1 cellular context compared by ENCODE assay signal in genomic region chr15:59255647-59256380, GRCh38.
A peak's percentile ranks its signal among the peaks of the same experiment; 100 is the strongest.
TF ChIP-seq lines count a peak whose summit lies in the region.

No MANE protein-coding gene starts in this region.

TF ChIP-seq in HepG2, 621 proteins besides CTCF, POLR2A, EP300 and RAD21 (continued from another document and continues in another):
- TF ChIP-seq SKIL (CRISPR knock-in tag; IDR thresholded peaks at IDR 0.05; ENCODE audit: borderline replicate concordance) = no peak
- TF ChIP-seq HDAC1 (CRISPR knock-in tag; IDR thresholded peaks at IDR 0.05) = peak; percentile 33; the same call in 1 of the 2 replicates
- 0 out of 2 replicates have a peak, but pooled peaks have one; percentile 38 for TF ChIP-seq MEIS1 (CRISPR knock-in tag; IDR thresholded peaks at IDR 0.05; ENCODE audit: borderline replicate concordance)
- TF ChIP-seq NCOR1 (IDR thresholded peaks at IDR 0.05; ENCODE audit: borderline replicate concordance, low read length) = peak; percentile 53; the same call in 1 of the 2 replicates
- TF ChIP-seq ZNF629 (CRISPR knock-in tag; conservative IDR thresholded peaks at IDR 0.05) = 0 out of 2 replicates have a peak, but pooled peaks have one; percentile 9
- TF ChIP-seq KLF9 (CRISPR knock-in tag; IDR thresholded peaks at IDR 0.05; ENCODE audit: low read depth) = 0 out of 2 replicates have a peak, but pooled peaks have one; percentile 55
- TF ChIP-seq ARID3A (IDR thresholded peaks at IDR 0.05; ENCODE audit: low read depth, low read length) = peak; percentile 88
- TF ChIP-seq BCL6 (CRISPR knock-in tag; IDR thresholded peaks at IDR 0.05) = peak; percentile 41
- no peak for TF ChIP-seq ZNF513 (CRISPR knock-in tag; conservative IDR thresholded peaks at IDR 0.05)
- peak; percentile 90 for TF ChIP-seq CEBPG (CRISPR knock-in tag; IDR thresholded peaks at IDR 0.05)
- no peak for TF ChIP-seq MXD3 (CRISPR knock-in tag; IDR thresholded peaks at IDR 0.05)
- TF ChIP-seq ELF3 (CRISPR knock-in tag; IDR thresholded peaks at IDR 0.05) = 0 out of 2 replicates have a peak, but pooled peaks have one; percentile 57
- 0 out of 2 replicates have a peak, but pooled peaks have one; percentile 46 for TF ChIP-seq ZNF205 (CRISPR knock-in tag; IDR thresholded peaks at IDR 0.05)
- peak; percentile 22; the same call in 1 of the 2 replicates for TF ChIP-seq MEIS2 (CRISPR knock-in tag; IDR thresholded peaks at IDR 0.05)
- no peak for TF ChIP-seq MTF2 (CRISPR knock-in tag; IDR thresholded peaks at IDR 0.05; ENCODE audit: borderline replicate concordance)
- TF ChIP-seq NKX3-1 (CRISPR knock-in tag; IDR thresholded peaks at IDR 0.05) = 0 out of 2 replicates have a peak, but pooled peaks have one; percentile 25
- TF ChIP-seq HCFC1 (IDR thresholded peaks at IDR 0.05; ENCODE audit: low read depth, low read length) = no peak
- TF ChIP-seq PRDM15 (CRISPR knock-in tag; IDR thresholded peaks at IDR 0.05) = 0 out of 2 replicates have a peak, but pooled peaks have one; percentile 9
- peak; percentile 35; the same call in 1 of the 2 replicates for TF ChIP-seq ETV5 (CRISPR knock-in tag; IDR thresholded peaks at IDR 0.05; ENCODE audit: borderline replicate concordance)
- no peak for TF ChIP-seq NR2F6 (IDR thresholded peaks at IDR 0.05)
- TF ChIP-seq NR2F6 (CRISPR knock-in tag; IDR thresholded peaks at IDR 0.05) = 0 out of 2 replicates have a peak, but pooled peaks have one; percentile 37
- 0 out of 2 replicates have a peak, but pooled peaks have one; percentile 29 for TF ChIP-seq POGK (CRISPR knock-in tag; conservative IDR thresholded peaks at IDR 0.05)
- TF ChIP-seq ZHX1 (CRISPR knock-in tag; IDR thresholded peaks at IDR 0.05; ENCODE audit: low read depth) = peak; percentile 46; the same call in 1 of the 2 replicates
- TF ChIP-seq GABPB1 (CRISPR knock-in tag; IDR thresholded peaks at IDR 0.05) = 0 out of 2 replicates have a peak, but pooled peaks have one; percentile 24
- no peak for TF ChIP-seq ZNF781 (CRISPR knock-in tag; IDR thresholded peaks at IDR 0.05; ENCODE audit: borderline replicate concordance, not compliant biosample characterization)
- TF ChIP-seq HMGA1 (CRISPR knock-in tag; conservative IDR thresholded peaks at IDR 0.05) = no peak
- 0 out of 2 replicates have a peak, but pooled peaks have one; percentile 30 for TF ChIP-seq ZBTB37 (CRISPR knock-in tag; IDR thresholded peaks at IDR 0.05)
- TF ChIP-seq ONECUT2 (CRISPR knock-in tag; IDR thresholded peaks at IDR 0.05) = peak; percentile 97
- TF ChIP-seq ATF3 (CRISPR knock-in tag; IDR thresholded peaks at IDR 0.05) = peak; percentile 48; the same call in 1 of the 2 replicates
- TF ChIP-seq PHF21A (CRISPR knock-in tag; IDR thresholded peaks at IDR 0.05) = no peak
- no peak for TF ChIP-seq PRDM10 (CRISPR knock-in tag; IDR thresholded peaks at IDR 0.05; ENCODE audit: low read depth)
- 0 out of 2 replicates have a peak, but pooled peaks have one; percentile 51 for TF ChIP-seq IRF2 (CRISPR knock-in tag; IDR thresholded peaks at IDR 0.05)
- peak; percentile 92 for TF ChIP-seq CEBPB (IDR thresholded peaks at IDR 0.05; ENCODE audit: borderline replicate concordance, low read depth, low read length)
- TF ChIP-seq ZBTB8A (CRISPR knock-in tag; IDR thresholded peaks at IDR 0.05; ENCODE audit: borderline replicate concordance, low read depth) = no peak
- TF ChIP-seq JUND (CRISPR knock-in tag; IDR thresholded peaks at IDR 0.05) = no peak
- TF ChIP-seq GATAD2A (CRISPR knock-in tag; IDR thresholded peaks at IDR 0.05) = peak; percentile 94
- TF ChIP-seq ZNF777 (CRISPR knock-in tag; IDR thresholded peaks at IDR 0.05) = no peak
- peak; percentile 42 for TF ChIP-seq THAP11 (CRISPR knock-in tag; IDR thresholded peaks at IDR 0.05)
- no peak for TF ChIP-seq ZNF121 (CRISPR knock-in tag; IDR thresholded peaks at IDR 0.05)
- peak; percentile 82 for TF ChIP-seq FOSL2 (CRISPR knock-in tag; IDR thresholded peaks at IDR 0.05)
- TF ChIP-seq MAZ (IDR thresholded peaks at IDR 0.05; ENCODE audit: borderline replicate concordance, low read depth, low read length) = no peak
- TF ChIP-seq MAZ (CRISPR knock-in tag; IDR thresholded peaks at IDR 0.05; ENCODE audit: low read depth) = no peak
